13 cellular contexts compared by ENCODE assay signal in genomic region chr19:21699197-21699596, GRCh38.
"Had no signal": no experiment of that assay in that cellular context is flagged by ENCODE, and none has a peak within 500 bp of the region (broad histone marks: within the 10 kb centered on the region; RNA-seq: fewer than 3 reads in every experiment).

No MANE protein-coding gene starts in this region.

- H3K4me1 ChIP-seq: lower lobe of right lung had no signal

- H3K27me3 ChIP-seq: gastroesophageal sphincter had no signal

- DNase-seq: activated CD4-positive, alpha-beta T cell treated with anti-CD3 and anti-CD28 coated beads for 48 hours; activated naive CD4-positive, alpha-beta T cell treated with anti-CD3 and anti-CD28 coated beads, Interleukin-2, amount 10 ng/mL, durations not matched to agents 7 days and 5 days; activated T-cell treated with anti-CD3 and anti-CD28 coated beads for 4 hours; cortex of kidney; effector CD8-positive, alpha-beta T cell; lower lobe of right lung; naive thymus-derived CD4-positive, alpha-beta T cell; right cardiac atrium; small intestine; T-helper 9 cell; WERI-Rb-1 had no signal

- H3K9me3 ChIP-seq: gastroesophageal sphincter, lower lobe of right lung had no signal

- FAIRE-seq: small intestine had no signal

- H3K36me3 ChIP-seq: gastroesophageal sphincter, lower lobe of right lung, WERI-Rb-1 had no signal

- H3K27ac ChIP-seq: epithelial cell of prostate, gastroesophageal sphincter, lower lobe of right lung, WERI-Rb-1 had no signal

- H3K4me3 ChIP-seq: gastroesophageal sphincter, lower lobe of right lung had no signal

- ATAC-seq: gastroesophageal sphincter; lower lobe of right lung; naive thymus-derived CD4-positive, alpha-beta T cell; right cardiac atrium had no signal
